In genomic region chr16:55008836-55009510, GRCh38 we compare ENCODE assay signal across 38 cellular contexts.
"Had no signal": no experiment of that assay in that cellular context is flagged by ENCODE, and none has a peak within 500 bp of the region (broad histone marks: within the 10 kb centered on the region; RNA-seq: fewer than 3 reads in every experiment).

No MANE protein-coding gene starts in this region.

- H3K27ac Mint-ChIP-seq: activated naive CD4-positive, alpha-beta T cell treated with anti-CD3 and anti-CD28 coated beads for 36 hours; activated naive CD4-positive, alpha-beta T cell treated with anti-CD3 and anti-CD28 coated beads, Interleukin-2, amount 10 ng/mL, durations not matched to agents 7 days and 5 days; activated naive CD4-positive, alpha-beta T cell treated with anti-CD3 and anti-CD28 coated beads, Interleukin-2, amount 50 U/mL, for 24 hours; activated naive CD4-positive, alpha-beta T cell treated with anti-CD3 and anti-CD28 coated beads, Interleukin-2, amount 50 U/mL, for 72 hours; activated naive CD8-positive, alpha-beta T cell; activated naive CD8-positive, alpha-beta T cell treated with anti-CD3 and anti-CD28 coated beads for 36 hours; activated naive CD8-positive, alpha-beta T cell treated with anti-CD3 and anti-CD28 coated beads, Interleukin-2, amount 10 ng/mL, durations not matched to agents 7 days and 5 days; activated naive CD8-positive, alpha-beta T cell treated with anti-CD3 and anti-CD28 coated beads, Interleukin-2, amount 50 U/mL, for 24 hours; activated T-cell treated with anti-CD3 and anti-CD28 coated beads, Interleukin-2, amount 50 U/mL, for 24 hours; activated T-cell treated with anti-CD3 and anti-CD28 coated beads, Interleukin-2, amount 50 U/mL, for 72 hours; activated T-helper 1 cell treated with anti-CD3 and anti-CD28 coated beads, Interleukin-12 subunit alpha, Interleukin-12 subunit beta, Interleukin-2, Interleukin-4 antibody, amounts not matched to agents 30 ng/mL and 10 ng/mL and 1 ng/mL, durations not matched to agents 14 hours and 24 hours and 36 hours; activated T-helper 17 cell treated with anti-CD3 and anti-CD28 coated beads, Interleukin-2, amount 50 U/mL, for 72 hours; activated T-helper 2 cell treated with anti-CD3 and anti-CD28 coated beads, Interferon-gamma antibody, Interleukin-2, Interleukin-4, amounts not matched to agents 10 μg/mL and 5 μg/mL and 100 μg/mL, durations not matched to agents 14 hours and 24 hours and 36 hours; brain had no signal

- H3K9me3 Mint-ChIP-seq: activated naive CD4-positive, alpha-beta T cell treated with anti-CD3 and anti-CD28 coated beads for 36 hours; activated naive CD4-positive, alpha-beta T cell treated with anti-CD3 and anti-CD28 coated beads, Interleukin-2, amount 10 ng/mL, durations not matched to agents 7 days and 5 days; activated naive CD4-positive, alpha-beta T cell treated with anti-CD3 and anti-CD28 coated beads, Interleukin-2, amount 50 U/mL, for 24 hours; activated naive CD4-positive, alpha-beta T cell treated with anti-CD3 and anti-CD28 coated beads, Interleukin-2, amount 50 U/mL, for 72 hours; activated naive CD8-positive, alpha-beta T cell treated with anti-CD3 and anti-CD28 coated beads for 36 hours; activated naive CD8-positive, alpha-beta T cell treated with anti-CD3 and anti-CD28 coated beads, Interleukin-2, amount 10 ng/mL, durations not matched to agents 7 days and 5 days; activated naive CD8-positive, alpha-beta T cell treated with anti-CD3 and anti-CD28 coated beads, Interleukin-2, amount 50 U/mL, for 24 hours; activated T-cell treated with anti-CD3 and anti-CD28 coated beads, Interleukin-2, amount 50 U/mL, for 24 hours; activated T-cell treated with anti-CD3 and anti-CD28 coated beads, Interleukin-2, amount 50 U/mL, for 4 hours; activated T-cell treated with anti-CD3 and anti-CD28 coated beads, Interleukin-2, amount 50 U/mL, for 72 hours; activated T-helper 1 cell treated with anti-CD3 and anti-CD28 coated beads, Interleukin-12 subunit alpha, Interleukin-12 subunit beta, Interleukin-2, Interleukin-4 antibody, amounts not matched to agents 30 ng/mL and 10 ng/mL and 1 ng/mL, durations not matched to agents 14 hours and 24 hours and 36 hours; activated T-helper 17 cell treated with anti-CD3 and anti-CD28 coated beads, Interleukin-2, amount 50 U/mL, for 72 hours; activated T-helper 2 cell treated with anti-CD3 and anti-CD28 coated beads, Interferon-gamma antibody, Interleukin-2, Interleukin-4, amounts not matched to agents 10 μg/mL and 5 μg/mL and 100 μg/mL, durations not matched to agents 14 hours and 24 hours and 36 hours; central memory CD8-positive, alpha-beta T cell had no signal

- H3K4me3 Mint-ChIP-seq: activated naive CD4-positive, alpha-beta T cell treated with anti-CD3 and anti-CD28 coated beads for 36 hours; activated naive CD4-positive, alpha-beta T cell treated with anti-CD3 and anti-CD28 coated beads, Interleukin-2, amount 10 ng/mL, durations not matched to agents 7 days and 5 days; activated naive CD4-positive, alpha-beta T cell treated with anti-CD3 and anti-CD28 coated beads, Interleukin-2, amount 50 U/mL, for 24 hours; activated naive CD8-positive, alpha-beta T cell; activated naive CD8-positive, alpha-beta T cell treated with anti-CD3 and anti-CD28 coated beads for 36 hours; activated naive CD8-positive, alpha-beta T cell treated with anti-CD3 and anti-CD28 coated beads, Interleukin-2, amount 10 ng/mL, durations not matched to agents 7 days and 5 days; activated naive CD8-positive, alpha-beta T cell treated with anti-CD3 and anti-CD28 coated beads, Interleukin-2, amount 50 U/mL, for 24 hours; activated T-cell treated with anti-CD3 and anti-CD28 coated beads, Interleukin-2, amount 50 U/mL, for 24 hours; activated T-cell treated with anti-CD3 and anti-CD28 coated beads, Interleukin-2, amount 50 U/mL, for 4 hours; activated T-cell treated with anti-CD3 and anti-CD28 coated beads, Interleukin-2, amount 50 U/mL, for 72 hours; activated T-helper 1 cell treated with anti-CD3 and anti-CD28 coated beads, Interleukin-12 subunit alpha, Interleukin-12 subunit beta, Interleukin-2, Interleukin-4 antibody, amounts not matched to agents 30 ng/mL and 10 ng/mL and 1 ng/mL, durations not matched to agents 14 hours and 24 hours and 36 hours; activated T-helper 17 cell treated with anti-CD3 and anti-CD28 coated beads, Interleukin-2, amount 50 U/mL, for 72 hours; brain; central memory CD8-positive, alpha-beta T cell had no signal

- H3K4me1 ChIP-seq: adrenal gland, ascending aorta, body of pancreas, breast epithelium had no signal

- DNase-seq: activated effector memory CD4-positive, alpha-beta T cell treated with anti-CD3 and anti-CD28 coated beads, Interleukin-2, amount 50 U/mL, for 16 hours; activated effector memory CD4-positive, alpha-beta T cell treated with Interleukin-2 at 50 U/mL for 16 hours; activated gamma-delta T cell; activated gamma-delta T cell treated with Interleukin-2 at 50 U/mL for 16 hours; activated naive CD4-positive, alpha-beta T cell; activated naive CD4-positive, alpha-beta T cell treated with anti-CD3 and anti-CD28 coated beads for 36 hours; activated naive CD4-positive, alpha-beta T cell treated with anti-CD3 and anti-CD28 coated beads, Interleukin-2, amount 10 ng/mL, durations not matched to agents 7 days and 5 days; activated naive CD4-positive, alpha-beta T cell treated with anti-CD3 and anti-CD28 coated beads, Interleukin-2, amount 50 U/mL, for 16 hours; activated naive CD4-positive, alpha-beta T cell treated with Interleukin-2 at 50 U/mL for 16 hours; activated naive CD8-positive, alpha-beta T cell treated with anti-CD3 and anti-CD28 coated beads for 36 hours; activated naive CD8-positive, alpha-beta T cell treated with anti-CD3 and anti-CD28 coated beads, Interleukin-2, amount 10 ng/mL, durations not matched to agents 7 days and 5 days; activated naive CD8-positive, alpha-beta T cell treated with anti-CD3 and anti-CD28 coated beads, Interleukin-2, amount 50 U/mL, for 24 hours; activated T-cell treated with anti-CD3 and anti-CD28 coated beads, Interleukin-2, amount 50 U/mL, for 1 hour; activated T-cell treated with anti-CD3 and anti-CD28 coated beads, Interleukin-2, amount 50 U/mL, for 24 hours; activated T-cell treated with anti-CD3 and anti-CD28 coated beads, Interleukin-2, amount 50 U/mL, for 4 hours; activated T-cell treated with anti-CD3 and anti-CD28 coated beads, Interleukin-2, amount 50 U/mL, for 48 hours; activated T-cell treated with anti-CD3 and anti-CD28 coated beads, Interleukin-2, amount 50 U/mL, for 72 hours; adrenal gland; amniotic stem cell; amygdala; anterior cingulate cortex; aorta; body of pancreas; brain microvascular endothelial cell; caudate nucleus; central memory CD4-positive, alpha-beta T cell; cerebellar nuclear complex had no signal

- H3K36me3 ChIP-seq: adrenal gland, ascending aorta, brain microvascular endothelial cell, breast epithelium, cardiac muscle cell had no signal

- ATAC-seq: activated naive CD4-positive, alpha-beta T cell treated with anti-CD3 and anti-CD28 coated beads, Interleukin-2, amount 50 U/mL, for 72 hours; activated naive CD8-positive, alpha-beta T cell treated with anti-CD3 and anti-CD28 coated beads, Interleukin-2, amount 50 U/mL, for 24 hours; activated T-cell treated with anti-CD3 and anti-CD28 coated beads, Interleukin-2, amount 50 U/mL, for 4 hours; activated T-cell treated with anti-CD3 and anti-CD28 coated beads, Interleukin-2, amount 50 U/mL, for 72 hours; activated T-helper 17 cell treated with anti-CD3 and anti-CD28 coated beads, Interleukin-2, amount 50 U/mL, for 72 hours; body of pancreas had no signal

- H3K27me3 Mint-ChIP-seq: activated naive CD4-positive, alpha-beta T cell treated with anti-CD3 and anti-CD28 coated beads, Interleukin-2, amount 10 ng/mL, durations not matched to agents 7 days and 5 days; activated naive CD4-positive, alpha-beta T cell treated with anti-CD3 and anti-CD28 coated beads, Interleukin-2, amount 50 U/mL, for 24 hours; activated naive CD8-positive, alpha-beta T cell treated with anti-CD3 and anti-CD28 coated beads for 36 hours; activated naive CD8-positive, alpha-beta T cell treated with anti-CD3 and anti-CD28 coated beads, Interleukin-2, amount 10 ng/mL, durations not matched to agents 7 days and 5 days; activated naive CD8-positive, alpha-beta T cell treated with anti-CD3 and anti-CD28 coated beads, Interleukin-2, amount 50 U/mL, for 24 hours; central memory CD8-positive, alpha-beta T cell had no signal

- H3K36me3 Mint-ChIP-seq: activated naive CD4-positive, alpha-beta T cell treated with anti-CD3 and anti-CD28 coated beads, Interleukin-2, amount 10 ng/mL, durations not matched to agents 7 days and 5 days; activated naive CD4-positive, alpha-beta T cell treated with anti-CD3 and anti-CD28 coated beads, Interleukin-2, amount 50 U/mL, for 24 hours; activated naive CD4-positive, alpha-beta T cell treated with anti-CD3 and anti-CD28 coated beads, Interleukin-2, amount 50 U/mL, for 72 hours; activated naive CD8-positive, alpha-beta T cell; activated naive CD8-positive, alpha-beta T cell treated with anti-CD3 and anti-CD28 coated beads for 36 hours; activated naive CD8-positive, alpha-beta T cell treated with anti-CD3 and anti-CD28 coated beads, Interleukin-2, amount 10 ng/mL, durations not matched to agents 7 days and 5 days; brain had no signal

- H3K4me1 Mint-ChIP-seq: activated naive CD4-positive, alpha-beta T cell treated with anti-CD3 and anti-CD28 coated beads, Interleukin-2, amount 10 ng/mL, durations not matched to agents 7 days and 5 days; activated naive CD4-positive, alpha-beta T cell treated with anti-CD3 and anti-CD28 coated beads, Interleukin-2, amount 50 U/mL, for 24 hours; activated naive CD8-positive, alpha-beta T cell treated with anti-CD3 and anti-CD28 coated beads for 36 hours; activated naive CD8-positive, alpha-beta T cell treated with anti-CD3 and anti-CD28 coated beads, Interleukin-2, amount 10 ng/mL, durations not matched to agents 7 days and 5 days; activated naive CD8-positive, alpha-beta T cell treated with anti-CD3 and anti-CD28 coated beads, Interleukin-2, amount 50 U/mL, for 24 hours; activated T-helper 17 cell treated with anti-CD3 and anti-CD28 coated beads, Interleukin-2, amount 50 U/mL, for 72 hours; central memory CD8-positive, alpha-beta T cell had no signal

- H3K9me3 ChIP-seq: adrenal gland, ascending aorta, body of pancreas, breast epithelium had no signal

- H3K27ac ChIP-seq: adrenal gland, ascending aorta, body of pancreas, brain microvascular endothelial cell, breast epithelium, cardiac muscle cell had no signal

- H3K27me3 ChIP-seq: adrenal gland, ascending aorta, body of pancreas, brain microvascular endothelial cell, breast epithelium, cardiac muscle cell had no signal

- H3K4me3 ChIP-seq: adrenal gland, ascending aorta, body of pancreas, breast epithelium, cardiac muscle cell had no signal
